Comparison of ENCODE assay signal across 23 cellular contexts in genomic region chr22:29769723-29770321, GRCh38. TPM values are rescaled to one million over a fixed set of nuclear protein-coding genes. Genes with fewer than 3 reads are reported as not detected.
DNase-seq lines count a peak whose midpoint lies in the region; ATAC-seq and TF ChIP-seq lines count a peak whose summit lies in the region.
"Had no signal": no experiment of that assay in that cellular context is flagged by ENCODE, and none has a peak within 500 bp of the region (broad histone marks: within the 10 kb centered on the region; RNA-seq: fewer than 3 reads in every experiment).

No MANE protein-coding gene starts in this region.

- no peak overlapping the region for H3K4me2 ChIP-seq in osteoblast (ENCODE audit: insufficient read depth, low read length)

- peaks cover 23% of the 10 kb centered on the region for H3K4me1 ChIP-seq in osteoblast (ENCODE audit: insufficient read depth, low read length)

- no peaks in the 10 kb centered on the region for H3K27me3 ChIP-seq in osteoblast (ENCODE audit: insufficient read depth, low read length)

- ATAC-seq in HG02938 (IDR thresholded peaks at IDR 0.05; ENCODE audit: unreplicated experiment) (no peak), GM18867 (IDR thresholded peaks at IDR 0.05; ENCODE audit: unreplicated experiment) (no peak)

- H3K27me3 Mint-ChIP-seq in activated T-cell treated with anti-CD3 and anti-CD28 coated beads, Interleukin-2, amount 50 U/mL, for 24 hours: no peaks in the 10 kb centered on the region

- H3K9me3 Mint-ChIP-seq in activated T-cell treated with anti-CD3 and anti-CD28 coated beads, Interleukin-2, amount 50 U/mL, for 24 hours: no peaks in the 10 kb centered on the region
- H3K9me3 Mint-ChIP-seq: CD14-positive monocyte had no signal

- TF ChIP-seq CTCF in osteoblast (IDR thresholded peaks at IDR 0.05; ENCODE audit: extremely low read depth, low read depth, low read length): no peak

- peaks cover 20% of the 10 kb centered on the region for H3K36me3 ChIP-seq in osteoblast (ENCODE audit: insufficient read depth, low read length)

- peak; percentile 2 for TF ChIP-seq POLR2A in erythroblast (IDR thresholded peaks at IDR 0.05; ENCODE audit: low read length)

- peaks cover 5% of the 10 kb centered on the region for H4K20me1 ChIP-seq in osteoblast (ENCODE audit: insufficient read depth, low read length)

- H3K9me3 ChIP-seq in osteoblast (ENCODE audit: low read depth, low read length): no peaks in the 10 kb centered on the region
- H3K9me3 ChIP-seq: HAP-1 had no signal

- H2AFZ ChIP-seq in osteoblast (ENCODE audit: low read length): no peak overlapping the region

- H3K4me3 ChIP-seq in osteoblast (ENCODE audit: insufficient read depth, low read length): no peak overlapping the region
- H3K4me3 ChIP-seq: HAP-1 had no signal

- H3K27ac Mint-ChIP-seq in activated T-cell treated with anti-CD3 and anti-CD28 coated beads, Interleukin-2, amount 50 U/mL, for 24 hours: no peak overlapping the region

- H3K4me1 Mint-ChIP-seq in activated T-cell treated with anti-CD3 and anti-CD28 coated beads, Interleukin-2, amount 50 U/mL, for 24 hours (ENCODE audit: low read depth): peaks cover 38% of the 10 kb centered on the region

- H3K4me3 Mint-ChIP-seq in activated T-cell treated with anti-CD3 and anti-CD28 coated beads, Interleukin-2, amount 50 U/mL, for 24 hours: peak overlapping the region; percentile 12
- H3K4me3 Mint-ChIP-seq: CD14-positive monocyte had no signal

- peaks cover 47% of the 10 kb centered on the region for H3K36me3 Mint-ChIP-seq in activated T-cell treated with anti-CD3 and anti-CD28 coated beads, Interleukin-2, amount 50 U/mL, for 24 hours (ENCODE audit: low read depth)

- no peak for DNase-seq in activated T-cell treated with anti-CD3 and anti-CD28 coated beads, Interleukin-2, amount 50 U/mL, for 24 hours
- no peak for DNase-seq in activated T-cell treated with anti-CD3 and anti-CD28 coated beads for 4 hours
- DNase-seq in DMS53 treated with DMSO at 0.1 percent for 48 hours (lab: John Stamatoyannopoulos, UW; ENCODE audit: unreplicated experiment): peak; percentile 0
- DNase-seq in erythroblast (lab: John Stamatoyannopoulos, UW): no peak
- peak; percentile 51 for DNase-seq in osteoblast (ENCODE audit: insufficient read length, low spot score, missing footprints)
- DNase-seq in NCI-H1930 (lab: John Stamatoyannopoulos, UW): no peak
- DNase-seq: DND-41; IMR-90; Karpas-422; MM.1S; NCI-H1105; NCI-H187; NCI-H2171 treated with DMSO at 0.1 percent for 48 hours; NCI-H446 treated with DMSO at 0.1 percent for 48 hours; NK-92 treated with Interleukin-12 subunit alpha and Interleukin-12 subunit beta, amount 100 ng/mL, for 24 hours; SHP77 treated with DMSO at 0.1 percent for 48 hours had no signal

- peaks cover 39% of the 10 kb centered on the region for H3K79me2 ChIP-seq in osteoblast (ENCODE audit: insufficient read depth, low read length)

- no peak overlapping the region for H3K27ac ChIP-seq in osteoblast (ENCODE audit: low read depth, low read length)

RNA-seq across cellular contexts. Expression of gene UQCR10, which starts 2.7 kb away (rescaled TPM):
- 43.0 and 52.1 TPM in 2 replicates for total RNA-seq in osteoblast

RNA-seq across cellular contexts. Expression of gene ZMAT5, which starts 3.0 kb away (rescaled TPM):
- 13.0 and 15.6 TPM in 2 replicates for total RNA-seq in osteoblast

RNA-seq across cellular contexts. Expression of gene CABP7, which starts 50.0 kb away (rescaled TPM):
- not detected in 2 replicates for total RNA-seq in osteoblast
- total RNA-seq: A673, HT-29, RPMI7951 had no signal

Comparison
In these comparisons a context has a peak if more than half of its experiments do, and no peak if none do; other contexts are left out.
1. DNase-seq: peak in DMS53 treated with DMSO at 0.1 percent for 48 hours (single experiment) and osteoblast (single experiment); none in activated T-cell treated with anti-CD3 and anti-CD28 coated beads, Interleukin-2, amount 50 U/mL, for 24 hours (single experiment), activated T-cell treated with anti-CD3 and anti-CD28 coated beads for 4 hours (single experiment), erythroblast (0 of 2) and NCI-H1930 (0 of 2).